In genomic region chr3:179681492-179682263, GRCh38 we compare ENCODE assay signal across 1 cellular context.
TF ChIP-seq lines count a peak whose summit lies in the region.

No MANE protein-coding gene starts in this region.

TF ChIP-seq in HepG2, 621 proteins besides CTCF, POLR2A, EP300 and RAD21 (continued from another document):
- TF ChIP-seq PRDM10 (CRISPR knock-in tag; IDR thresholded peaks at IDR 0.05; ENCODE audit: low read depth) (no peak), ZNF512 (CRISPR knock-in tag; IDR thresholded peaks at IDR 0.05) (no peak), ZNF543 (CRISPR knock-in tag; IDR thresholded peaks at IDR 0.05) (no peak), GATAD1 (CRISPR knock-in tag; IDR thresholded peaks at IDR 0.05) (no peak), SP5 (CRISPR knock-in tag; IDR thresholded peaks at IDR 0.05; ENCODE audit: borderline replicate concordance, low read depth) (no peak), ZNF547 (CRISPR knock-in tag; IDR thresholded peaks at IDR 0.05) (no peak), ZKSCAN8 (CRISPR knock-in tag; IDR thresholded peaks at IDR 0.05; ENCODE audit: borderline replicate concordance) (no peak), ZNF12 (CRISPR knock-in tag; IDR thresholded peaks at IDR 0.05) (no peak), ZNF768 (CRISPR knock-in tag; IDR thresholded peaks at IDR 0.05) (no peak), ZSCAN21 (CRISPR knock-in tag; IDR thresholded peaks at IDR 0.05; ENCODE audit: borderline replicate concordance) (no peak), ZNF839 (CRISPR knock-in tag; IDR thresholded peaks at IDR 0.05; ENCODE audit: borderline replicate concordance) (no peak), MIER2 (CRISPR knock-in tag; IDR thresholded peaks at IDR 0.05) (no peak), SRY (CRISPR knock-in tag; IDR thresholded peaks at IDR 0.05) (no peak), RNF219 (CRISPR knock-in tag; IDR thresholded peaks at IDR 0.05) (no peak), HNF4G (IDR thresholded peaks at IDR 0.05; ENCODE audit: borderline replicate concordance, low read depth, low read length) (no peak), HNF4G (CRISPR knock-in tag; IDR thresholded peaks at IDR 0.05; ENCODE audit: borderline replicate concordance, low read depth) (no peak), PHB2 (IDR thresholded peaks at IDR 0.05; ENCODE audit: partially characterized antibody) (no peak), TBP (CRISPR knock-in tag; IDR thresholded peaks at IDR 0.05) (no peak)
